Comparison of ENCODE assay signal across 17 cellular contexts in the genomic region with DNA sequence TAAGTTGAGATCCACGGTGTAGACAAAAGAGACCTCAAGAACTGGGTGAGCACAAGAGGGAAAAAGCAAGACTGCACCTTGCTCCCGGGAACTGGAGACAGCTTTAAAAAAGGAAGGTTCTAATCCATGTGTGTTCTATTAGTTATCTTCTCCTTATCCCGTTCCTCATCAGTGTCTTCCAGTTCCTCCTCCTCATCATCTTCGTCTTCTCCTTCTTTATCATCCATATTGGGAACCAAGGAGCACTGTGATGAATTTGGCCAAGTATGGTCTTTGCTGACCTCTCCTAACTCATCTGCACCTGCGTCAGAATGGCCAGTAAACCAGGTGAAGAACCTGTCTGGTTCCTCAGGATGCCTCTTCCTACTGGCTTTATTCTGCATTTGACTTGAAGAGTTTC.
"Had no signal": no experiment of that assay in that cellular context is flagged by ENCODE, and none has a peak within 500 bp of the region (broad histone marks: within the 10 kb centered on the region; RNA-seq: fewer than 3 reads in every experiment).

No MANE protein-coding gene starts in this region.

- H3K36me3 ChIP-seq: adrenal gland, SJCRH30 had no signal

- H3K27me3 Mint-ChIP-seq: activated CD4-positive, alpha-beta T cell treated with anti-CD3 and anti-CD28 coated beads for 36 hours; type B pancreatic cell had no signal

- H3K9me3 ChIP-seq: adrenal gland, left ventricle myocardium inferior, neutrophil, right atrium auricular region, SJCRH30 had no signal

- H3K27me3 ChIP-seq: adrenal gland, neutrophil, right atrium auricular region, SJCRH30 had no signal

- H3K27ac ChIP-seq: left ventricle myocardium inferior, neutrophil, right atrium auricular region, SJCRH30, VCaP had no signal

- H3K4me3 ChIP-seq: adrenal gland, left ventricle myocardium inferior, right atrium auricular region, SJCRH30, skin epidermis had no signal

- H3K9me3 Mint-ChIP-seq: type B pancreatic cell had no signal

- DNase-seq: activated CD4-positive, alpha-beta T cell treated with anti-CD3 and anti-CD28 coated beads for 36 hours; activated CD8-positive, alpha-beta T cell treated with anti-CD3 and anti-CD28 coated beads, Interleukin-2, amount 10 ng/mL, durations not matched to agents 7 days and 5 days; activated gamma-delta T cell treated with Interleukin-2 at 50 U/mL for 16 hours; activated T-cell treated with anti-CD3 and anti-CD28 coated beads for 4 hours; adrenal gland; cortex of kidney; effector CD8-positive, alpha-beta T cell; kidney; left ventricle myocardium inferior; mesendoderm; SJCRH30; T1000 had no signal

- ATAC-seq: activated CD4-positive, alpha-beta T cell treated with anti-CD3 and anti-CD28 coated beads for 36 hours; activated CD8-positive, alpha-beta T cell treated with anti-CD3 and anti-CD28 coated beads, Interleukin-2, amount 10 ng/mL, durations not matched to agents 7 days and 5 days had no signal

- H3K4me1 ChIP-seq: SJCRH30 had no signal

- H3K27ac Mint-ChIP-seq: activated CD4-positive, alpha-beta T cell treated with anti-CD3 and anti-CD28 coated beads for 36 hours; activated CD8-positive, alpha-beta T cell treated with anti-CD3 and anti-CD28 coated beads, Interleukin-2, amount 10 ng/mL, durations not matched to agents 7 days and 5 days; type B pancreatic cell had no signal

- H3K4me3 Mint-ChIP-seq: activated CD4-positive, alpha-beta T cell treated with anti-CD3 and anti-CD28 coated beads for 36 hours; activated CD8-positive, alpha-beta T cell treated with anti-CD3 and anti-CD28 coated beads, Interleukin-2, amount 10 ng/mL, durations not matched to agents 7 days and 5 days; type B pancreatic cell had no signal
